ENCODE assay signal across 1 cellular context in genomic region chr14:71006200-71006563, GRCh38.
TF ChIP-seq lines count a peak whose summit lies in the region.

No MANE protein-coding gene starts in this region.

TF ChIP-seq in IMR-90, 13 proteins besides CTCF, POLR2A, EP300 and RAD21 (continued from another document):
- no peak for TF ChIP-seq MAZ (IDR thresholded peaks at IDR 0.05; ENCODE audit: borderline replicate concordance, low read depth, low read length)
- no peak for TF ChIP-seq CEBPB (IDR thresholded peaks at IDR 0.05; ENCODE audit: low read depth, low read length)
- TF ChIP-seq MAFK (IDR thresholded peaks at IDR 0.05; ENCODE audit: low read depth, low read length) = no peak
- no peak for TF ChIP-seq RFX5 (IDR thresholded peaks at IDR 0.05; ENCODE audit: low read depth, low read length)
- no peak for TF ChIP-seq ELK1 (IDR thresholded peaks at IDR 0.05; ENCODE audit: borderline replicate concordance, low read depth, low read length)
- TF ChIP-seq NFE2L2 (IDR thresholded peaks at IDR 0.05; ENCODE audit: low read depth, low read length) = no peak
